In the genomic region with DNA sequence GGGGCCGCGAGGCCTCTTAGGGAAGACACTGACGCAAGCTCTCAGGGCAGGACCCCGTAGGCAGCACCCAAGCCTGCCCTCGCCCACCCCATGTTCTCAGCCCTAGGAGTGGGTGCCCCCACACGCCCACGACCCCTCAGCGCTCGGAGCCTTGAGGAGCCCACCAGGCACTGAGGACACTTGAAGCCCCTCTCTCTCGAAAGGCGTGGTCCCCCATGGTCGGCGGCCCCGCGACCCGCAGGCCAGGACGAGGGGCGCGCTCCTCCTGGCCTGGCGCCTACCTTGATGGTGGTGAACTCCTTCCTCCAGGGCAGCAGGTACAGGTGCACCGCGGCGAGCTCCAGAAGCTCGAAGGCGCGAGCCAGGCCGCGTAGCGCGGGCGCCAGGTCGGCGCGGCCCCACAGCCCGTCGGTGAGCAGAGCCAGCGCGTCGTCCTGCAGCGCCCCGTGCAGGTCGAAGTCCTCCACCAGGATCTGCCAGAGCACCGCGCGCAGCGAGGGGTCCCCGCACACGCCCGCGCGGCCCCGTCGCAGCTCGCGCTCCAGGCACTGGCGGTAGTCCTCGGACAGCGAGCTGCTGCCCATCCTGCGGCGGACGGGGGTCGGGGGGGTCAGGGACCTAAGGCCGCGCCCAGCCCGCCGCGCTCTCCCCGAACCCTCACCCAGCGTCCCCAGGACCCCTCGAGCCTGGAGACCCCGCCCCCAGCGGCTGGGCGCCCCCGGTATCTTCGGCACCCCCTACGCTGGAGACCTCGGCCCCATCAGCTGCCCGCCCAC, we compare ENCODE assay signal across 1 cellular context.
TF ChIP-seq lines count a peak whose summit lies in the region.

No MANE protein-coding gene starts in this region.

TF ChIP-seq in HepG2, 621 proteins besides CTCF, POLR2A, EP300 and RAD21 (continued from another document and continues in another):
- TF ChIP-seq ZBTB34 (CRISPR knock-in tag; IDR thresholded peaks at IDR 0.05) (no peak), HNRNPLL (IDR thresholded peaks at IDR 0.05; ENCODE audit: low read depth, low read length, poor library complexity, severe bottlenecking) (peak; percentile 3), KLF12 (CRISPR knock-in tag; IDR thresholded peaks at IDR 0.05; ENCODE audit: borderline replicate concordance) (0 out of 2 replicates have a peak, but pooled peaks have one; percentile 49), NONO (IDR thresholded peaks at IDR 0.05) (no peak), NONO (CRISPR knock-in tag; conservative IDR thresholded peaks at IDR 0.05) (peak; percentile 56; the same call in 1 of the 2 replicates), ZC3H13 (CRISPR knock-in tag; IDR thresholded peaks at IDR 0.05) (no peak), AHR (CRISPR knock-in tag; IDR thresholded peaks at IDR 0.05) (peak; percentile 38; the same call in 1 of the 2 replicates), FOXA3 (CRISPR knock-in tag; IDR thresholded peaks at IDR 0.05) (0 out of 2 replicates have a peak, but pooled peaks have one; percentile 34), SP2 (CRISPR knock-in tag; IDR thresholded peaks at IDR 0.05) (peak; percentile 15; the same call in 1 of the 2 replicates), MEIS2 (CRISPR knock-in tag; IDR thresholded peaks at IDR 0.05) (peak; percentile 76), ZNF513 (CRISPR knock-in tag; conservative IDR thresholded peaks at IDR 0.05) (0 out of 2 replicates have a peak, but pooled peaks have one; percentile 75), GPN1 (CRISPR knock-in tag; IDR thresholded peaks at IDR 0.05; ENCODE audit: borderline replicate concordance) (peak; percentile 43; the same call in 1 of the 2 replicates), JARID2 (CRISPR knock-in tag; IDR thresholded peaks at IDR 0.05; ENCODE audit: insufficient replicate concordance) (peak; percentile 22), ZNF572 (CRISPR knock-in tag; IDR thresholded peaks at IDR 0.05) (peak; percentile 97), ARHGAP35 (CRISPR knock-in tag; IDR thresholded peaks at IDR 0.05; ENCODE audit: borderline replicate concordance) (0 out of 2 replicates have a peak, but pooled peaks have one; percentile 44), ZNF3 (CRISPR knock-in tag; IDR thresholded peaks at IDR 0.05) (no peak), ZNF781 (CRISPR knock-in tag; IDR thresholded peaks at IDR 0.05; ENCODE audit: borderline replicate concordance, not compliant biosample characterization) (no peak), ZNF850 (CRISPR knock-in tag; conservative IDR thresholded peaks at IDR 0.05) (peak; percentile 95; the same call in 1 of the 2 replicates), CENPT (CRISPR knock-in tag; IDR thresholded peaks at IDR 0.05; ENCODE audit: low read depth) (peak; percentile 60; the same call in 1 of the 2 replicates), ZNF44 (CRISPR knock-in tag; IDR thresholded peaks at IDR 0.05) (no peak), MLLT10 (CRISPR knock-in tag; IDR thresholded peaks at IDR 0.05) (no peak), ZFP62 (CRISPR knock-in tag; IDR thresholded peaks at IDR 0.05) (0 out of 2 replicates have a peak, but pooled peaks have one; percentile 48), SETDB1 (CRISPR knock-in tag; IDR thresholded peaks at IDR 0.05; ENCODE audit: borderline replicate concordance) (no peak), HOXA9 (CRISPR knock-in tag; IDR thresholded peaks at IDR 0.05; ENCODE audit: borderline replicate concordance) (peak; percentile 82; the same call in 1 of the 2 replicates), MED1 (CRISPR knock-in tag; IDR thresholded peaks at IDR 0.05) (peak; percentile 74), EED (CRISPR knock-in tag; IDR thresholded peaks at IDR 0.05) (no peak), ZSCAN12 (CRISPR knock-in tag; IDR thresholded peaks at IDR 0.05) (peak; percentile 28; the same call in 1 of the 2 replicates), THAP7 (CRISPR knock-in tag; IDR thresholded peaks at IDR 0.05) (no peak; the same call in 1 of the 2 replicates), ZNF782 (CRISPR knock-in tag; IDR thresholded peaks at IDR 0.05; ENCODE audit: borderline replicate concordance) (peak; percentile 80; the same call in 1 of the 2 replicates)
- TF ChIP-seq, protein P1, sequence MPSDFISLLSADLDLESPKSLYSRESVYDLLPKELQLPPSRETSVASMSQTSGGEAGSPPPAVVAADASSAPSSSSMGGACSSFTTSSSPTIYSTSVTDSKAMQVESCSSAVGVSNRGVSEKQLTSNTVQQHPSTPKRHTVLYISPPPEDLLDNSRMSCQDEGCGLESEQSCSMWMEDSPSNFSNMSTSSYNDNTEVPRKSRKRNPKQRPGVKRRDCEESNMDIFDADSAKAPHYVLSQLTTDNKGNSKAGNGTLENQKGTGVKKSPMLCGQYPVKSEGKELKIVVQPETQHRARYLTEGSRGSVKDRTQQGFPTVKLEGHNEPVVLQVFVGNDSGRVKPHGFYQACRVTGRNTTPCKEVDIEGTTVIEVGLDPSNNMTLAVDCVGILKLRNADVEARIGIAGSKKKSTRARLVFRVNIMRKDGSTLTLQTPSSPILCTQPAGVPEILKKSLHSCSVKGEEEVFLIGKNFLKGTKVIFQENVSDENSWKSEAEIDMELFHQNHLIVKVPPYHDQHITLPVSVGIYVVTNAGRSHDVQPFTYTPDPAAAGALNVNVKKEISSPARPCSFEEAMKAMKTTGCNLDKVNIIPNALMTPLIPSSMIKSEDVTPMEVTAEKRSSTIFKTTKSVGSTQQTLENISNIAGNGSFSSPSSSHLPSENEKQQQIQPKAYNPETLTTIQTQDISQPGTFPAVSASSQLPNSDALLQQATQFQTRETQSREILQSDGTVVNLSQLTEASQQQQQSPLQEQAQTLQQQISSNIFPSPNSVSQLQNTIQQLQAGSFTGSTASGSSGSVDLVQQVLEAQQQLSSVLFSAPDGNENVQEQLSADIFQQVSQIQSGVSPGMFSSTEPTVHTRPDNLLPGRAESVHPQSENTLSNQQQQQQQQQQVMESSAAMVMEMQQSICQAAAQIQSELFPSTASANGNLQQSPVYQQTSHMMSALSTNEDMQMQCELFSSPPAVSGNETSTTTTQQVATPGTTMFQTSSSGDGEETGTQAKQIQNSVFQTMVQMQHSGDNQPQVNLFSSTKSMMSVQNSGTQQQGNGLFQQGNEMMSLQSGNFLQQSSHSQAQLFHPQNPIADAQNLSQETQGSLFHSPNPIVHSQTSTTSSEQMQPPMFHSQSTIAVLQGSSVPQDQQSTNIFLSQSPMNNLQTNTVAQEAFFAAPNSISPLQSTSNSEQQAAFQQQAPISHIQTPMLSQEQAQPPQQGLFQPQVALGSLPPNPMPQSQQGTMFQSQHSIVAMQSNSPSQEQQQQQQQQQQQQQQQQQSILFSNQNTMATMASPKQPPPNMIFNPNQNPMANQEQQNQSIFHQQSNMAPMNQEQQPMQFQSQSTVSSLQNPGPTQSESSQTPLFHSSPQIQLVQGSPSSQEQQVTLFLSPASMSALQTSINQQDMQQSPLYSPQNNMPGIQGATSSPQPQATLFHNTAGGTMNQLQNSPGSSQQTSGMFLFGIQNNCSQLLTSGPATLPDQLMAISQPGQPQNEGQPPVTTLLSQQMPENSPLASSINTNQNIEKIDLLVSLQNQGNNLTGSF (CRISPR knock-in tag; IDR thresholded peaks at IDR 0.05): peak; percentile 81; the same call in 1 of the 2 replicates
- TF ChIP-seq, protein P2, sequence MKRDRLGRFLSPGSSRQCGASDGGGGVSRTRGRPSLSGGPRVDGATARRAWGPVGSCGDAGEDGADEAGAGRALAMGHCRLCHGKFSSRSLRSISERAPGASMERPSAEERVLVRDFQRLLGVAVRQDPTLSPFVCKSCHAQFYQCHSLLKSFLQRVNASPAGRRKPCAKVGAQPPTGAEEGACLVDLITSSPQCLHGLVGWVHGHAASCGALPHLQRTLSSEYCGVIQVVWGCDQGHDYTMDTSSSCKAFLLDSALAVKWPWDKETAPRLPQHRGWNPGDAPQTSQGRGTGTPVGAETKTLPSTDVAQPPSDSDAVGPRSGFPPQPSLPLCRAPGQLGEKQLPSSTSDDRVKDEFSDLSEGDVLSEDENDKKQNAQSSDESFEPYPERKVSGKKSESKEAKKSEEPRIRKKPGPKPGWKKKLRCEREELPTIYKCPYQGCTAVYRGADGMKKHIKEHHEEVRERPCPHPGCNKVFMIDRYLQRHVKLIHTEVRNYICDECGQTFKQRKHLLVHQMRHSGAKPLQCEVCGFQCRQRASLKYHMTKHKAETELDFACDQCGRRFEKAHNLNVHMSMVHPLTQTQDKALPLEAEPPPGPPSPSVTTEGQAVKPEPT (CRISPR knock-in tag; IDR thresholded peaks at IDR 0.05; ENCODE audit: low read depth): 0 out of 2 replicates have a peak, but pooled peaks have one; percentile 15
- TF ChIP-seq, protein P3, sequence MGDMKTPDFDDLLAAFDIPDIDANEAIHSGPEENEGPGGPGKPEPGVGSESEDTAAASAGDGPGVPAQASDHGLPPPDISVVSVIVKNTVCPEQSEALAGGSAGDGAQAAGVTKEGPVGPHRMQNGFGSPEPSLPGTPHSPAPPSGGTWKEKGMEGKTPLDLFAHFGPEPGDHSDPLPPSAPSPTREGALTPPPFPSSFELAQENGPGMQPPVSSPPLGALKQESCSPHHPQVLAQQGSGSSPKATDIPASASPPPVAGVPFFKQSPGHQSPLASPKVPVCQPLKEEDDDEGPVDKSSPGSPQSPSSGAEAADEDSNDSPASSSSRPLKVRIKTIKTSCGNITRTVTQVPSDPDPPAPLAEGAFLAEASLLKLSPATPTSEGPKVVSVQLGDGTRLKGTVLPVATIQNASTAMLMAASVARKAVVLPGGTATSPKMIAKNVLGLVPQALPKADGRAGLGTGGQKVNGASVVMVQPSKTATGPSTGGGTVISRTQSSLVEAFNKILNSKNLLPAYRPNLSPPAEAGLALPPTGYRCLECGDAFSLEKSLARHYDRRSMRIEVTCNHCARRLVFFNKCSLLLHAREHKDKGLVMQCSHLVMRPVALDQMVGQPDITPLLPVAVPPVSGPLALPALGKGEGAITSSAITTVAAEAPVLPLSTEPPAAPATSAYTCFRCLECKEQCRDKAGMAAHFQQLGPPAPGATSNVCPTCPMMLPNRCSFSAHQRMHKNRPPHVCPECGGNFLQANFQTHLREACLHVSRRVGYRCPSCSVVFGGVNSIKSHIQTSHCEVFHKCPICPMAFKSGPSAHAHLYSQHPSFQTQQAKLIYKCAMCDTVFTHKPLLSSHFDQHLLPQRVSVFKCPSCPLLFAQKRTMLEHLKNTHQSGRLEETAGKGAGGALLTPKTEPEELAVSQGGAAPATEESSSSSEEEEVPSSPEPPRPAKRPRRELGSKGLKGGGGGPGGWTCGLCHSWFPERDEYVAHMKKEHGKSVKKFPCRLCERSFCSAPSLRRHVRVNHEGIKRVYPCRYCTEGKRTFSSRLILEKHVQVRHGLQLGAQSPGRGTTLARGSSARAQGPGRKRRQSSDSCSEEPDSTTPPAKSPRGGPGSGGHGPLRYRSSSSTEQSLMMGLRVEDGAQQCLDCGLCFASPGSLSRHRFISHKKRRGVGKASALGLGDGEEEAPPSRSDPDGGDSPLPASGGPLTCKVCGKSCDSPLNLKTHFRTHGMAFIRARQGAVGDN (CRISPR knock-in tag; IDR thresholded peaks at IDR 0.05): peak; percentile 86
- TF ChIP-seq, protein P4, sequence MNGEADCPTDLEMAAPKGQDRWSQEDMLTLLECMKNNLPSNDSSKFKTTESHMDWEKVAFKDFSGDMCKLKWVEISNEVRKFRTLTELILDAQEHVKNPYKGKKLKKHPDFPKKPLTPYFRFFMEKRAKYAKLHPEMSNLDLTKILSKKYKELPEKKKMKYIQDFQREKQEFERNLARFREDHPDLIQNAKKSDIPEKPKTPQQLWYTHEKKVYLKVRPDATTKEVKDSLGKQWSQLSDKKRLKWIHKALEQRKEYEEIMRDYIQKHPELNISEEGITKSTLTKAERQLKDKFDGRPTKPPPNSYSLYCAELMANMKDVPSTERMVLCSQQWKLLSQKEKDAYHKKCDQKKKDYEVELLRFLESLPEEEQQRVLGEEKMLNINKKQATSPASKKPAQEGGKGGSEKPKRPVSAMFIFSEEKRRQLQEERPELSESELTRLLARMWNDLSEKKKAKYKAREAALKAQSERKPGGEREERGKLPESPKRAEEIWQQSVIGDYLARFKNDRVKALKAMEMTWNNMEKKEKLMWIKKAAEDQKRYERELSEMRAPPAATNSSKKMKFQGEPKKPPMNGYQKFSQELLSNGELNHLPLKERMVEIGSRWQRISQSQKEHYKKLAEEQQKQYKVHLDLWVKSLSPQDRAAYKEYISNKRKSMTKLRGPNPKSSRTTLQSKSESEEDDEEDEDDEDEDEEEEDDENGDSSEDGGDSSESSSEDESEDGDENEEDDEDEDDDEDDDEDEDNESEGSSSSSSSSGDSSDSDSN (CRISPR knock-in tag; IDR thresholded peaks at IDR 0.05): peak; percentile 68
